ENCODE assay signal across 9 cellular contexts in genomic region chr20:52104546-52105044, GRCh38.
DNase-seq lines count a peak whose midpoint lies in the region; ATAC-seq, FAIRE-seq and TF ChIP-seq lines count a peak whose summit lies in the region.
"Had no signal": no experiment of that assay in that cellular context is flagged by ENCODE, and none has a peak within 500 bp of the region (broad histone marks: within the 10 kb centered on the region; RNA-seq: fewer than 3 reads in every experiment).

No MANE protein-coding gene starts in this region.

- POLR2A ChIA-PET in GM12878 (lab: Charles Lee): no interaction called here

- H3K4me1 Mint-ChIP-seq in activated CD4-positive, alpha-beta T cell treated with anti-CD3 and anti-CD28 coated beads, Interleukin-2, amount 10 ng/mL, durations not matched to agents 24 days and 14 days: peaks cover 13% of the 10 kb centered on the region

- TF ChIP-seq CTCF in GM12878 (IDR thresholded peaks at IDR 0.05 in 2 of 3, conservative IDR thresholded peaks at IDR 0.05 in 1 of 3; ENCODE audit: control insufficient read depth in 2 of 3, extremely low read depth in 1 of 3, insufficient read depth in 1 of 3, low read depth in 3 of 3, low read length in 3 of 3) (no peak), kidney epithelial cell (IDR thresholded peaks at IDR 0.05; ENCODE audit: insufficient read depth, low read length, poor library complexity, severe bottlenecking) (no peak)

- no peak for FAIRE-seq in GM12878 (lab: Jason Lieb, UNC)
- FAIRE-seq: TTC549 had no signal

- peak overlapping the region; percentile 72 for H3K4me3 Mint-ChIP-seq in activated CD4-positive, alpha-beta T cell treated with anti-CD3 and anti-CD28 coated beads, Interleukin-2, amount 10 ng/mL, durations not matched to agents 24 days and 14 days

- 33% methylated on average over 36 of the region's 38 CpGs for WGBS in GM12878 (ENCODE audit: insufficient coverage, insufficient replicate concordance, low lambda C conversion rate, missing lambda C conversion rate)
- 3% methylated on average over 38 of the region's 38 CpGs for WGBS in thymus

- ATAC-seq in GM12878: no peak
- ATAC-seq in GM18868 (IDR thresholded peaks at IDR 0.05; ENCODE audit: unreplicated experiment): no peak

- no peaks in the 10 kb centered on the region for H3K9me3 ChIP-seq in GM12878 (replicated peaks; ENCODE audit: control insufficient read depth, insufficient read depth, low read length)
- H3K9me3 ChIP-seq in thymus (ENCODE audit: control insufficient read depth): peaks cover 3% of the 10 kb centered on the region

- RAD21 ChIA-PET in GM12878 (lab: Charles Lee; ENCODE audit: unreplicated experiment): no interaction called here

- peaks cover 46% of the 10 kb centered on the region for H3K27me3 Mint-ChIP-seq in activated CD4-positive, alpha-beta T cell treated with anti-CD3 and anti-CD28 coated beads, Interleukin-2, amount 10 ng/mL, durations not matched to agents 24 days and 14 days

- TF ChIP-seq RAD21 in GM12878 (IDR thresholded peaks at IDR 0.05; ENCODE audit: insufficient read depth, low read depth, low read length): no peak

- no peaks in the 10 kb centered on the region for H3K36me3 ChIP-seq in GM12878 (ENCODE audit: control insufficient read depth in 2 of 2, insufficient read depth in 2 of 2, low read length in 1 of 2)
- no peaks in the 10 kb centered on the region for H3K36me3 ChIP-seq in kidney epithelial cell (ENCODE audit: control insufficient read depth, insufficient read depth, low read length)
- H3K36me3 ChIP-seq in thymus (ENCODE audit: control insufficient read depth, insufficient read depth): no peaks in the 10 kb centered on the region

- H4K20me1 ChIP-seq in GM12878 (ENCODE audit: control insufficient read depth, insufficient read depth): no peaks in the 10 kb centered on the region

- H3K4me3 ChIP-seq in GM12878 (no peak overlapping the region), kidney epithelial cell (ENCODE audit: low read depth, low read length) (peak overlapping the region; percentile 69), thymus (ENCODE audit: low read length) (peak overlapping the region; percentile 11)

- H3K36me3 Mint-ChIP-seq in activated CD4-positive, alpha-beta T cell treated with anti-CD3 and anti-CD28 coated beads, Interleukin-2, amount 10 ng/mL, durations not matched to agents 24 days and 14 days (ENCODE audit: low read depth): no peaks in the 10 kb centered on the region

- no peak overlapping the region for H2AFZ ChIP-seq in GM12878 (ENCODE audit: control insufficient read depth, low read depth, low read length)

- in situ Hi-C loops in GM12878 (cut with MboI): no loop called here

- peaks cover 8% of the 10 kb centered on the region; the same call in 1 of the 2 replicates for H3K4me1 ChIP-seq in GM12878 (ENCODE audit: control insufficient read depth, insufficient read depth, low read length)
- no peaks in the 10 kb centered on the region for H3K4me1 ChIP-seq in thymus (ENCODE audit: control insufficient read depth, insufficient read depth, low read length)

- DNase-seq in activated CD4-positive, alpha-beta T cell treated with anti-CD3 and anti-CD28 coated beads, Interleukin-2, amount 10 ng/mL, durations not matched to agents 24 days and 14 days: no peak
- no peak for DNase-seq in activated CD4-positive, alpha-beta T cell treated with anti-CD3 and anti-CD28 coated beads, Interleukin-2, amount 50 U/mL, for 1 hour
- DNase-seq in GM12878 (ENCODE audit: low read depth, low spot score) (no peak), kidney epithelial cell (ENCODE audit: low read depth) (no peak), foreskin melanocyte (no peak), SHP77 (lab: John Stamatoyannopoulos, UW) (no peak)

- H3K27me3 ChIP-seq in GM12878 (replicated peaks in 1 of 2; ENCODE audit: control insufficient read depth in 2 of 2, insufficient read depth in 2 of 2, low read length in 1 of 2) (peaks cover 2 to 6% of the 10 kb centered on the region in 2 experiments; a peak in 3 of 4 replicates), kidney epithelial cell (ENCODE audit: control insufficient read depth, insufficient read depth, low read length) (no peaks in the 10 kb centered on the region), thymus (ENCODE audit: control insufficient read depth, insufficient read depth) (peaks cover 36% of the 10 kb centered on the region)

- no peaks in the 10 kb centered on the region for H3K79me2 ChIP-seq in GM12878 (ENCODE audit: control insufficient read depth, insufficient read depth, low read length)

- no TSS peak for BruUV-seq in GM12878 (replicated peaks; lab: Mats Ljungman, UMichigan)

- CTCF ChIA-PET in GM12878 (lab: Yijun Ruan, JAX): no interaction called here

- H3K9me3 Mint-ChIP-seq in activated CD4-positive, alpha-beta T cell treated with anti-CD3 and anti-CD28 coated beads, Interleukin-2, amount 10 ng/mL, durations not matched to agents 24 days and 14 days: no peaks in the 10 kb centered on the region

- H3K9ac ChIP-seq in GM12878 (ENCODE audit: control insufficient read depth, insufficient read depth, low read length): no peak overlapping the region

- H3K27ac Mint-ChIP-seq in activated CD4-positive, alpha-beta T cell treated with anti-CD3 and anti-CD28 coated beads, Interleukin-2, amount 10 ng/mL, durations not matched to agents 24 days and 14 days: no peak overlapping the region

- SMC1A ChIA-PET in GM12878 (lab: Charles Lee; ENCODE audit: uncharacterized antibody, unreplicated experiment): no interaction called here

- no peak for TF ChIP-seq POLR2A in GM12878 (IDR thresholded peaks at IDR 0.05; ENCODE audit: low read depth, low read length)

- intact Hi-C loops in activated CD4-positive, alpha-beta T cell treated with anti-CD3 and anti-CD28 coated beads, Interleukin-2, amount 10 ng/mL, durations not matched to agents 24 days and 14 days (cut with micrococcal nuclease): no loop called here
- intact Hi-C loops in GM12878 (cut with micrococcal nuclease; ENCODE audit: unreplicated experiment): no loop called here

- no peak overlapping the region; the same call in 1 of the 2 replicates for H3K4me2 ChIP-seq in GM12878 (ENCODE audit: control insufficient read depth, insufficient read depth)

- no peak for TF ChIP-seq EP300 in GM12878 (IDR thresholded peaks at IDR 0.05; ENCODE audit: borderline replicate concordance in 1 of 2, control insufficient read depth in 1 of 2, low read depth in 2 of 2, low read length in 2 of 2)

- H3K27ac ChIP-seq in GM12878 (ENCODE audit: control insufficient read depth, insufficient read depth): no peak overlapping the region
- H3K27ac ChIP-seq in thymus (ENCODE audit: low read depth): no peak overlapping the region

TF ChIP-seq in GM12878, 131 proteins besides CTCF, POLR2A, EP300 and RAD21:
- TF ChIP-seq, protein P1, sequence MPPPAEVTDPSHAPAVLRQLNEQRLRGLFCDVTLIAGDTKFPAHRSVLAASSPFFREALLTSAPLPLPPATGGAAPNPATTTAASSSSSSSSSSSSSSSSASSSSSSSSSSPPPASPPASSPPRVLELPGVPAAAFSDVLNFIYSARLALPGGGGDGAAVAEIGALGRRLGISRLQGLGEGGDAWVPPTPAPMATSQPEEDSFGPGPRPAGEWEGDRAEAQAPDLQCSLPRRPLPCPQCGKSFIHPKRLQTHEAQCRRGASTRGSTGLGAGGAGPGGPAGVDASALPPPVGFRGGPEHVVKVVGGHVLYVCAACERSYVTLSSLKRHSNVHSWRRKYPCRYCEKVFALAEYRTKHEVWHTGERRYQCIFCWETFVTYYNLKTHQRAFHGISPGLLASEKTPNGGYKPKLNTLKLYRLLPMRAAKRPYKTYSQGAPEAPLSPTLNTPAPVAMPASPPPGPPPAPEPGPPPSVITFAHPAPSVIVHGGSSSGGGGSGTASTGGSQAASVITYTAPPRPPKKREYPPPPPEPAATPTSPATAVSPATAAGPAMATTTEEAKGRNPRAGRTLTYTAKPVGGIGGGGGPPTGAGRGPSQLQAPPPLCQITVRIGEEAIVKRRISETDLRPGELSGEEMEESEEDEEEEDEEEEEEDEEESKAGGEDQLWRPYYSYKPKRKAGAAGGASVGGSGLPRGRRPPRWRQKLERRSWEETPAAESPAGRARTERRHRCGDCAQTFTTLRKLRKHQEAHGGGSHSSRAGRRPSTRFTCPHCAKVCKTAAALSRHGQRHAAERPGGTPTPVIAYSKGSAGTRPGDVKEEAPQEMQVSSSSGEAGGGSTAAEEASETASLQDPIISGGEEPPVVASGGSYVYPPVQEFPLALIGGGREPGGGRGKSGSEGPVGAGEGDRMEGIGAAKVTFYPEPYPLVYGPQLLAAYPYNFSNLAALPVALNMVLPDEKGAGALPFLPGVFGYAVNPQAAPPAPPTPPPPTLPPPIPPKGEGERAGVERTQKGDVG (CRISPR knock-in tag; IDR thresholded peaks at IDR 0.05): no peak
- 0 out of 2 replicates have a peak, but pooled peaks have one; percentile 48 for TF ChIP-seq EZH2 (IDR thresholded peaks at IDR 0.05; ENCODE audit: borderline replicate concordance, control insufficient read depth, low read depth, low read length)
- no peak for TF ChIP-seq ZZZ3 (IDR thresholded peaks at IDR 0.05; ENCODE audit: control insufficient read depth, insufficient read length, low read depth)
- TF ChIP-seq FOXK2 (IDR thresholded peaks at IDR 0.05): no peak
